1 cellular context compared by ENCODE assay signal in genomic region chr12:25056011-25056410, GRCh38.
TF ChIP-seq lines count a peak whose summit lies in the region.

No MANE protein-coding gene starts in this region.

TF ChIP-seq in WTC11, 78 proteins besides CTCF, POLR2A, EP300 and RAD21 (continued from another document):
- TF ChIP-seq E2F4 (CRISPR knock-in tag; IDR thresholded peaks at IDR 0.05; ENCODE audit: borderline replicate concordance, low read depth) (no peak), PREB (CRISPR knock-in tag; IDR thresholded peaks at IDR 0.05; ENCODE audit: borderline replicate concordance) (no peak), ZNF396 (CRISPR knock-in tag; IDR thresholded peaks at IDR 0.05; ENCODE audit: borderline replicate concordance) (no peak), ZNF138 (CRISPR knock-in tag; conservative IDR thresholded peaks at IDR 0.05) (no peak), AFF4 (CRISPR knock-in tag; IDR thresholded peaks at IDR 0.05; ENCODE audit: borderline replicate concordance) (no peak), SMAD4 (CRISPR knock-in tag; IDR thresholded peaks at IDR 0.05) (no peak), GRHL2 (CRISPR knock-in tag; IDR thresholded peaks at IDR 0.05; ENCODE audit: insufficient replicate concordance, severe bottlenecking) (no peak), ZNF263 (CRISPR knock-in tag; IDR thresholded peaks at IDR 0.05; ENCODE audit: low read depth) (no peak), TCF7 (CRISPR knock-in tag; IDR thresholded peaks at IDR 0.05; ENCODE audit: low read depth) (no peak), KAT7 (CRISPR knock-in tag; IDR thresholded peaks at IDR 0.05; ENCODE audit: borderline replicate concordance) (no peak), IRF1 (CRISPR knock-in tag; IDR thresholded peaks at IDR 0.05) (no peak), PRRX2 (CRISPR knock-in tag; IDR thresholded peaks at IDR 0.05) (no peak), ZNF423 (CRISPR knock-in tag; IDR thresholded peaks at IDR 0.05) (no peak), OVOL2 (CRISPR knock-in tag; IDR thresholded peaks at IDR 0.05; ENCODE audit: borderline replicate concordance) (no peak), ERG (CRISPR knock-in tag; IDR thresholded peaks at IDR 0.05) (no peak), IRF2 (CRISPR knock-in tag; IDR thresholded peaks at IDR 0.05; ENCODE audit: borderline replicate concordance, low read depth) (no peak), ZNF671 (CRISPR knock-in tag; IDR thresholded peaks at IDR 0.05) (no peak)
